ENCODE assay signal across 2 cellular contexts in the genomic region with DNA sequence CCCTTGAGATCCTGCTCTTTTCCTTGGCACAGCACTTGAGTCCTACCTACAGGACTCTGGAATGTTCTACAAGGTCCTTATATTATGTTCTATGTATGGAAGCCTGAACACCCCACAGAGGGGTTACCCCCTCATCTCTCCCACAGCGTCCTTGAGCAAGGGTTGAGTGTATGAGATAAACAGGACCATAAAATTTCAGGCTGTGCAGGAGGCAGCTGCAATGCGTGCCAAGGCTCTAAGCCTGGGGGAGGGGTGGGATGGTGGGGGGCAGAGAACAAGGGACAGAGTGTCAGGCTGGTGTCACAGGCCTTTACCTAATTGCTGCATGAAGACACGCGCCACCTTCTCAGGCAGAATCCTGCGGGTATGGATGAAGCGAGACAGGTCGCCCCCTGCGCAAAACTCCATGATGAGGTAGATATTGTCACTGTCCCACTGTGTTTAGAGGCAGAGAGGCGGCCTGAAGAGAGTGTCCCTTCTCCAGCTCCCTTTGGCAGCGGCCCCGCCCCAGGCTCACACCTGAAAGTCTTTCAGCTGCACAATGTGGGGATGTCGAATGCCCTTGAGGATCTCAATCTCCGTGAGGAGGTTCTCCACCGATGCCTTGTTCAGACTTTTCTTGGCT.
TF ChIP-seq lines count a peak whose summit lies in the region.

No MANE protein-coding gene starts in this region.

TF ChIP-seq in SK-N-SH, 30 proteins besides CTCF, POLR2A, EP300 and RAD21:
- no peak for TF ChIP-seq TAF1 (IDR thresholded peaks at IDR 0.05; ENCODE audit: borderline replicate concordance, low read depth, low read length)
- TF ChIP-seq, protein P1, sequence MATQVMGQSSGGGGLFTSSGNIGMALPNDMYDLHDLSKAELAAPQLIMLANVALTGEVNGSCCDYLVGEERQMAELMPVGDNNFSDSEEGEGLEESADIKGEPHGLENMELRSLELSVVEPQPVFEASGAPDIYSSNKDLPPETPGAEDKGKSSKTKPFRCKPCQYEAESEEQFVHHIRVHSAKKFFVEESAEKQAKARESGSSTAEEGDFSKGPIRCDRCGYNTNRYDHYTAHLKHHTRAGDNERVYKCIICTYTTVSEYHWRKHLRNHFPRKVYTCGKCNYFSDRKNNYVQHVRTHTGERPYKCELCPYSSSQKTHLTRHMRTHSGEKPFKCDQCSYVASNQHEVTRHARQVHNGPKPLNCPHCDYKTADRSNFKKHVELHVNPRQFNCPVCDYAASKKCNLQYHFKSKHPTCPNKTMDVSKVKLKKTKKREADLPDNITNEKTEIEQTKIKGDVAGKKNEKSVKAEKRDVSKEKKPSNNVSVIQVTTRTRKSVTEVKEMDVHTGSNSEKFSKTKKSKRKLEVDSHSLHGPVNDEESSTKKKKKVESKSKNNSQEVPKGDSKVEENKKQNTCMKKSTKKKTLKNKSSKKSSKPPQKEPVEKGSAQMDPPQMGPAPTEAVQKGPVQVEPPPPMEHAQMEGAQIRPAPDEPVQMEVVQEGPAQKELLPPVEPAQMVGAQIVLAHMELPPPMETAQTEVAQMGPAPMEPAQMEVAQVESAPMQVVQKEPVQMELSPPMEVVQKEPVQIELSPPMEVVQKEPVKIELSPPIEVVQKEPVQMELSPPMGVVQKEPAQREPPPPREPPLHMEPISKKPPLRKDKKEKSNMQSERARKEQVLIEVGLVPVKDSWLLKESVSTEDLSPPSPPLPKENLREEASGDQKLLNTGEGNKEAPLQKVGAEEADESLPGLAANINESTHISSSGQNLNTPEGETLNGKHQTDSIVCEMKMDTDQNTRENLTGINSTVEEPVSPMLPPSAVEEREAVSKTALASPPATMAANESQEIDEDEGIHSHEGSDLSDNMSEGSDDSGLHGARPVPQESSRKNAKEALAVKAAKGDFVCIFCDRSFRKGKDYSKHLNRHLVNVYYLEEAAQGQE (IDR thresholded peaks at IDR 0.05; ENCODE audit: low read depth, low read length), result no peak
- no peak for TF ChIP-seq SIN3A (IDR thresholded peaks at IDR 0.05; ENCODE audit: borderline replicate concordance, low read depth, low read length)
- no peak for TF ChIP-seq RFX5 (IDR thresholded peaks at IDR 0.05; ENCODE audit: low read length)
- TF ChIP-seq, protein P2, sequence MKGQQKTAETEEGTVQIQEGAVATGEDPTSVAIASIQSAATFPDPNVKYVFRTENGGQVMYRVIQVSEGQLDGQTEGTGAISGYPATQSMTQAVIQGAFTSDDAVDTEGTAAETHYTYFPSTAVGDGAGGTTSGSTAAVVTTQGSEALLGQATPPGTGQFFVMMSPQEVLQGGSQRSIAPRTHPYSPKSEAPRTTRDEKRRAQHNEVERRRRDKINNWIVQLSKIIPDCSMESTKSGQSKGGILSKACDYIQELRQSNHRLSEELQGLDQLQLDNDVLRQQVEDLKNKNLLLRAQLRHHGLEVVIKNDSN (IDR thresholded peaks at IDR 0.05; ENCODE audit: borderline replicate concordance, low read depth), result no peak
- TF ChIP-seq FOSL2 (IDR thresholded peaks at IDR 0.05; ENCODE audit: borderline replicate concordance, low read depth), result no peak
- TF ChIP-seq NFIC (IDR thresholded peaks at IDR 0.05; ENCODE audit: borderline replicate concordance), result no peak
- no peak for TF ChIP-seq JUND (IDR thresholded peaks at IDR 0.05)
- TF ChIP-seq, protein P3, sequence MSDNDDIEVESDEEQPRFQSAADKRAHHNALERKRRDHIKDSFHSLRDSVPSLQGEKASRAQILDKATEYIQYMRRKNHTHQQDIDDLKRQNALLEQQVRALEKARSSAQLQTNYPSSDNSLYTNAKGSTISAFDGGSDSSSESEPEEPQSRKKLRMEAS (IDR thresholded peaks at IDR 0.05; ENCODE audit: low read depth), result no peak
- TF ChIP-seq CHD2 (IDR thresholded peaks at IDR 0.05; ENCODE audit: low read length, partially characterized antibody), result no peak
- no peak for TF ChIP-seq FOXM1 (IDR thresholded peaks at IDR 0.05; ENCODE audit: low read depth)
- no peak for TF ChIP-seq GABPA (IDR thresholded peaks at IDR 0.05; ENCODE audit: low read depth)
- no peak for TF ChIP-seq YY1 (IDR thresholded peaks at IDR 0.05; ENCODE audit: low read depth)
- TF ChIP-seq, protein P4, sequence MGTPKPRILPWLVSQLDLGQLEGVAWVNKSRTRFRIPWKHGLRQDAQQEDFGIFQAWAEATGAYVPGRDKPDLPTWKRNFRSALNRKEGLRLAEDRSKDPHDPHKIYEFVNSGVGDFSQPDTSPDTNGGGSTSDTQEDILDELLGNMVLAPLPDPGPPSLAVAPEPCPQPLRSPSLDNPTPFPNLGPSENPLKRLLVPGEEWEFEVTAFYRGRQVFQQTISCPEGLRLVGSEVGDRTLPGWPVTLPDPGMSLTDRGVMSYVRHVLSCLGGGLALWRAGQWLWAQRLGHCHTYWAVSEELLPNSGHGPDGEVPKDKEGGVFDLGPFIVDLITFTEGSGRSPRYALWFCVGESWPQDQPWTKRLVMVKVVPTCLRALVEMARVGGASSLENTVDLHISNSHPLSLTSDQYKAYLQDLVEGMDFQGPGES (IDR thresholded peaks at IDR 0.05; ENCODE audit: low read depth, low read length), result no peak
- TF ChIP-seq TCF12 (IDR thresholded peaks at IDR 0.05), result no peak
- TF ChIP-seq RXRA (IDR thresholded peaks at IDR 0.05; ENCODE audit: borderline replicate concordance, low read depth), result no peak
- TF ChIP-seq ELF1 (IDR thresholded peaks at IDR 0.05), result no peak
- TF ChIP-seq EZH2phosphoT487 (IDR thresholded peaks at IDR 0.05; ENCODE audit: borderline replicate concordance, low read depth), result no peak
- no peak for TF ChIP-seq GATA2 (CRISPR knock-in tag; IDR thresholded peaks at IDR 0.05)

TF ChIP-seq in SK-N-SH treated with all-trans-retinoic acid at 6 μM for 48 hours, 23 proteins besides CTCF, POLR2A, EP300 and RAD21:
- TF ChIP-seq ZC3H10 (CRISPR knock-in tag; IDR thresholded peaks at IDR 0.05), result no peak
- no peak for TF ChIP-seq ARNTL (CRISPR knock-in tag; IDR thresholded peaks at IDR 0.05; ENCODE audit: borderline replicate concordance, low read depth)
- no peak for TF ChIP-seq ZNF8 (CRISPR knock-in tag; IDR thresholded peaks at IDR 0.05)
- no peak for TF ChIP-seq TCF4 (CRISPR knock-in tag; IDR thresholded peaks at IDR 0.05; ENCODE audit: borderline replicate concordance)
- TF ChIP-seq, protein P5, sequence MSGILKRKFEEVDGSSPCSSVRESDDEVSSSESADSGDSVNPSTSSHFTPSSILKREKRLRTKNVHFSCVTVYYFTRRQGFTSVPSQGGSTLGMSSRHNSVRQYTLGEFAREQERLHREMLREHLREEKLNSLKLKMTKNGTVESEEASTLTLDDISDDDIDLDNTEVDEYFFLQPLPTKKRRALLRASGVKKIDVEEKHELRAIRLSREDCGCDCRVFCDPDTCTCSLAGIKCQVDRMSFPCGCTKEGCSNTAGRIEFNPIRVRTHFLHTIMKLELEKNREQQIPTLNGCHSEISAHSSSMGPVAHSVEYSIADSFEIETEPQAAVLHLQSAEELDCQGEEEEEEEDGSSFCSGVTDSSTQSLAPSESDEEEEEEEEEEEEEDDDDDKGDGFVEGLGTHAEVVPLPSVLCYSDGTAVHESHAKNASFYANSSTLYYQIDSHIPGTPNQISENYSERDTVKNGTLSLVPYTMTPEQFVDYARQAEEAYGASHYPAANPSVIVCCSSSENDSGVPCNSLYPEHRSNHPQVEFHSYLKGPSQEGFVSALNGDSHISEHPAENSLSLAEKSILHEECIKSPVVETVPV (CRISPR knock-in tag; IDR thresholded peaks at IDR 0.05), result no peak
